Comparison of ENCODE assay signal across 1 cellular context in genomic region chr11:101439488-101439887, GRCh38.
TF ChIP-seq lines count a peak whose summit lies in the region.

No MANE protein-coding gene starts in this region.

TF ChIP-seq in GM23338, 12 proteins besides CTCF, POLR2A, EP300 and RAD21 (continued from another document):
- no peak for TF ChIP-seq ZNF462 (CRISPR knock-in tag; IDR thresholded peaks at IDR 0.05)
TF ChIP-seq in GM23338: peak in this region for 0.
